Comparison of ENCODE assay signal across 3 cellular contexts in the genomic region with DNA sequence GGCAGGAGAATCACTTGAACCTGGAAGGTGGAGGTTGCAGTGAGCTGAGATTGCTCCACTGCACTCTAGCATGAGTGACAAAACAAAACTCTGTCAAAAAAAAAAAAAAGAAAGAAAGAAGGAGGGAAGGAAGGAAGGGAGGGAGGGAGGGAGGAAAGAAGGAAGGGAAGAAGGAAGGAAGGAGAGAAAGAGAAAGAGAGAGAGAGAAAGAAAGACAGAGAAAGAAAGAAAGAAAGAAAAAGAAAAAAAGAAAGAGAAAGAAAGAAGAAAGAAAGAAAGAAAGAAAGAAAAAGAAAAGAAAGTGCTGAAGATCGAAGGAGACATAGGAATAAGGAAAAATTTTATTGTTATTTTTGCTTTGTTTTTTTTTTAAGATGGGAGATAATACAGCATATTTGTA.
TF ChIP-seq lines count a peak whose summit lies in the region.

No MANE protein-coding gene starts in this region.

TF ChIP-seq in HEK293, 187 proteins besides CTCF, POLR2A, EP300 and RAD21:
- TF ChIP-seq INSM2 (tag by site-specific recombination; IDR thresholded peaks at IDR 0.05) (no peak), GLI2 (tag by site-specific recombination; IDR thresholded peaks at IDR 0.05; ENCODE audit: borderline replicate concordance, low read depth) (no peak), ZNF354C (tag by site-specific recombination; IDR thresholded peaks at IDR 0.05; ENCODE audit: borderline replicate concordance, low read depth) (no peak), KLF9 (tag by site-specific recombination; IDR thresholded peaks at IDR 0.05; ENCODE audit: low read depth) (no peak), ZNF366 (tag by site-specific recombination; conservative IDR thresholded peaks at IDR 0.05) (peak; percentile 44; the same call in 1 of the 2 replicates), PRDM1 (tag by site-specific recombination; IDR thresholded peaks at IDR 0.05) (0 out of 2 replicates have a peak, but pooled peaks have one; percentile 27), KLF7 (tag by site-specific recombination; IDR thresholded peaks at IDR 0.05; ENCODE audit: borderline replicate concordance) (no peak)

TF ChIP-seq in WTC11, 78 proteins besides CTCF, POLR2A, EP300 and RAD21:
- TF ChIP-seq, protein P1, sequence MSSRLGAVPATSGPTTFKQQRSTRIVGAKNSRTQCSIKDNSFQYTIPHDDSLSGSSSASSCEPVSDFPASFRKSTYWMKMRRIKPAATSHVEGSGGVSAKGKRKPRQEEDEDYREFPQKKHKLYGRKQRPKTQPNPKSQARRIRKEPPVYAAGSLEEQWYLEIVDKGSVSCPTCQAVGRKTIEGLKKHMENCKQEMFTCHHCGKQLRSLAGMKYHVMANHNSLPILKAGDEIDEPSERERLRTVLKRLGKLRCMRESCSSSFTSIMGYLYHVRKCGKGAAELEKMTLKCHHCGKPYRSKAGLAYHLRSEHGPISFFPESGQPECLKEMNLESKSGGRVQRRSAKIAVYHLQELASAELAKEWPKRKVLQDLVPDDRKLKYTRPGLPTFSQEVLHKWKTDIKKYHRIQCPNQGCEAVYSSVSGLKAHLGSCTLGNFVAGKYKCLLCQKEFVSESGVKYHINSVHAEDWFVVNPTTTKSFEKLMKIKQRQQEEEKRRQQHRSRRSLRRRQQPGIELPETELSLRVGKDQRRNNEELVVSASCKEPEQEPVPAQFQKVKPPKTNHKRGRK (CRISPR knock-in tag; IDR thresholded peaks at IDR 0.05; ENCODE audit: borderline replicate concordance) = 0 out of 2 replicates have a peak, but pooled peaks have one; percentile 43
- no peak for TF ChIP-seq ZNF138 (CRISPR knock-in tag; conservative IDR thresholded peaks at IDR 0.05)
TF ChIP-seq in WTC11: peak in this region for 1.

TF ChIP-seq in K562, 482 proteins besides CTCF, POLR2A, EP300 and RAD21:
- TF ChIP-seq, protein P1 (tag; IDR thresholded peaks at IDR 0.05) = peak; percentile 93
- TF ChIP-seq SIN3A (IDR thresholded peaks at IDR 0.05; ENCODE audit: borderline replicate concordance in 2 of 2, control insufficient read depth in 1 of 2, low read depth in 2 of 2, low read length in 2 of 2) (no peak), NR2F6 (CRISPR knock-in tag; IDR thresholded peaks at IDR 0.05) (no peak), SIX5 (IDR thresholded peaks at IDR 0.05; ENCODE audit: borderline replicate concordance in 1 of 2, insufficient read depth in 1 of 2, low read depth in 1 of 2, low read length in 2 of 2) (no peak), TCF15 (CRISPR knock-in tag; IDR thresholded peaks at IDR 0.05) (no peak), ZNF707 (CRISPR knock-in tag; conservative IDR thresholded peaks at IDR 0.05) (no peak)
